Comparison of ENCODE assay signal across 1 cellular context in genomic region chr19:5337126-5337525, GRCh38.
TF ChIP-seq lines count a peak whose summit lies in the region.

No MANE protein-coding gene starts in this region.

TF ChIP-seq in GM23338, 12 proteins besides CTCF, POLR2A, EP300 and RAD21 (continued from another document):
- TF ChIP-seq ZNF462 (CRISPR knock-in tag; IDR thresholded peaks at IDR 0.05) (no peak), NANOG (IDR thresholded peaks at IDR 0.05; ENCODE audit: borderline replicate concordance) (no peak), CREB1 (CRISPR knock-in tag; IDR thresholded peaks at IDR 0.05; ENCODE audit: low read depth) (no peak)
TF ChIP-seq in GM23338: peak in this region for 0.
